In genomic region chrY:19406251-19406650, GRCh38 we compare ENCODE assay signal across 29 cellular contexts.
"Had no signal": no experiment of that assay in that cellular context is flagged by ENCODE, and none has a peak within 500 bp of the region (broad histone marks: within the 10 kb centered on the region; RNA-seq: fewer than 3 reads in every experiment).

No MANE protein-coding gene starts in this region.

- H3K27me3 ChIP-seq: brain microvascular endothelial cell, dorsolateral prefrontal cortex had no signal

- H3K36me3 ChIP-seq: brain microvascular endothelial cell had no signal

- H3K4me1 Mint-ChIP-seq: activated CD4-positive, alpha-beta memory T cell treated with anti-CD3 and anti-CD28 coated beads, Interleukin-2, amount 10 ng/mL, durations not matched to agents 7 days and 5 days; activated CD8-positive, alpha-beta memory T cell treated with anti-CD3 and anti-CD28 coated beads, Interleukin-2, amount 10 ng/mL, durations not matched to agents 7 days and 5 days; activated T-helper 17 cell treated with anti-CD3 and anti-CD28 coated beads, Interleukin-2, amount 50 U/mL, for 72 hours; central memory CD8-positive, alpha-beta T cell; endodermal cell had no signal

- H3K36me3 Mint-ChIP-seq: activated CD8-positive, alpha-beta memory T cell treated with anti-CD3 and anti-CD28 coated beads, Interleukin-2, amount 10 ng/mL, durations not matched to agents 7 days and 5 days; activated naive CD8-positive, alpha-beta T cell; T-cell had no signal

- H3K4me3 ChIP-seq: coronary artery, dorsolateral prefrontal cortex had no signal

- H3K9me3 Mint-ChIP-seq: activated CD4-positive, alpha-beta memory T cell treated with anti-CD3 and anti-CD28 coated beads, Interleukin-2, amount 10 ng/mL, durations not matched to agents 7 days and 5 days; activated CD4-positive, alpha-beta T cell treated with anti-CD3 and anti-CD28 coated beads, Interleukin-2, amount 10 ng/mL, durations not matched to agents 7 days and 5 days; activated T-cell treated with anti-CD3 and anti-CD28 coated beads, Interleukin-2, amount 50 U/mL, for 24 hours; activated T-helper 17 cell treated with anti-CD3 and anti-CD28 coated beads, Interleukin-2, amount 50 U/mL, for 72 hours; central memory CD8-positive, alpha-beta T cell; dendritic cell treated with granulocyte-macrophage colony-stimulating factor and Interleukin-4, amounts not matched to agents 40 ng/mL and 50 ng/mL, for 4 days; endodermal cell; T-cell; T-helper 1 cell treated with Interleukin-12 subunit alpha and Interleukin-12 subunit beta and Interleukin-4 antibody, amounts not matched to agents 30 μg/mL and 1 μg/mL, for 36 hours had no signal

- DNase-seq: activated CD4-positive, alpha-beta memory T cell treated with anti-CD3 and anti-CD28 coated beads, Interleukin-2, amount 10 ng/mL, durations not matched to agents 7 days and 5 days; activated CD4-positive, alpha-beta T cell treated with anti-CD3 and anti-CD28 coated beads for 4 hours; activated CD4-positive, alpha-beta T cell treated with anti-CD3 and anti-CD28 coated beads, Interleukin-2, amount 10 ng/mL, durations not matched to agents 7 days and 5 days; activated CD4-positive, alpha-beta T cell treated with anti-CD3 and anti-CD28 coated beads, Interleukin-2, amount 50 U/mL, for 4 hours; activated CD4-positive, CD25-positive, alpha-beta regulatory T cell; activated CD4-positive, CD25-positive, alpha-beta regulatory T cell treated with anti-CD3 and anti-CD28 coated beads, Interleukin-2, amount 50 U/mL, for 72 hours; activated CD8-positive, alpha-beta memory T cell treated with anti-CD3 and anti-CD28 coated beads, Interleukin-2, amount 10 ng/mL, durations not matched to agents 7 days and 5 days; activated CD8-positive, alpha-beta memory T cell treated with anti-CD3 and anti-CD28 coated beads, Interleukin-2, amount 50 U/mL, for 4 hours; activated effector memory CD4-positive, alpha-beta T cell treated with Interleukin-2 at 50 U/mL for 16 hours; activated gamma-delta T cell treated with Interleukin-2 at 50 U/mL for 16 hours; activated naive CD4-positive, alpha-beta T cell treated with anti-CD3 and anti-CD28 coated beads, Interleukin-2, amount 50 U/mL, for 16 hours; activated naive CD4-positive, alpha-beta T cell treated with Interleukin-2 at 50 U/mL for 16 hours; activated T-cell treated with anti-CD3 and anti-CD28 coated beads, Interleukin-2, amount 50 U/mL, for 24 hours; brain microvascular endothelial cell; dorsolateral prefrontal cortex; effector memory CD4-positive, alpha-beta T cell; endodermal cell; foreskin fibroblast; head of caudate nucleus; SW 1271; T-cell; T1000 had no signal

- H3K27ac ChIP-seq: brain microvascular endothelial cell, coronary artery, dorsolateral prefrontal cortex had no signal

- H3K27me3 Mint-ChIP-seq: activated CD4-positive, alpha-beta memory T cell treated with anti-CD3 and anti-CD28 coated beads, Interleukin-2, amount 10 ng/mL, durations not matched to agents 7 days and 5 days; activated CD4-positive, alpha-beta T cell treated with anti-CD3 and anti-CD28 coated beads, Interleukin-2, amount 10 ng/mL, durations not matched to agents 7 days and 5 days; activated CD8-positive, alpha-beta memory T cell treated with anti-CD3 and anti-CD28 coated beads, Interleukin-2, amount 10 ng/mL, durations not matched to agents 7 days and 5 days; activated naive CD8-positive, alpha-beta T cell; activated T-cell treated with anti-CD3 and anti-CD28 coated beads, Interleukin-2, amount 50 U/mL, for 24 hours; activated T-helper 17 cell treated with anti-CD3 and anti-CD28 coated beads, Interleukin-2, amount 50 U/mL, for 72 hours; central memory CD8-positive, alpha-beta T cell; dendritic cell treated with granulocyte-macrophage colony-stimulating factor and Interleukin-4, amounts not matched to agents 40 ng/mL and 50 ng/mL, for 4 days; T-cell had no signal

- H3K4me3 Mint-ChIP-seq: activated CD4-positive, alpha-beta memory T cell treated with anti-CD3 and anti-CD28 coated beads, Interleukin-2, amount 10 ng/mL, durations not matched to agents 7 days and 5 days; activated CD4-positive, alpha-beta T cell treated with anti-CD3 and anti-CD28 coated beads, Interleukin-2, amount 10 ng/mL, durations not matched to agents 7 days and 5 days; activated CD8-positive, alpha-beta memory T cell treated with anti-CD3 and anti-CD28 coated beads, Interleukin-2, amount 10 ng/mL, durations not matched to agents 7 days and 5 days; activated naive CD8-positive, alpha-beta T cell; activated T-cell treated with anti-CD3 and anti-CD28 coated beads, Interleukin-2, amount 50 U/mL, for 24 hours; activated T-helper 17 cell treated with anti-CD3 and anti-CD28 coated beads, Interleukin-2, amount 50 U/mL, for 72 hours; central memory CD8-positive, alpha-beta T cell; dendritic cell treated with granulocyte-macrophage colony-stimulating factor and Interleukin-4, amounts not matched to agents 40 ng/mL and 50 ng/mL, for 4 days; endodermal cell; T-cell; T-helper 1 cell treated with Interleukin-12 subunit alpha and Interleukin-12 subunit beta and Interleukin-4 antibody, amounts not matched to agents 30 μg/mL and 1 μg/mL, for 36 hours had no signal

- H3K27ac Mint-ChIP-seq: activated CD4-positive, alpha-beta memory T cell treated with anti-CD3 and anti-CD28 coated beads, Interleukin-2, amount 10 ng/mL, durations not matched to agents 7 days and 5 days; activated CD4-positive, alpha-beta T cell treated with anti-CD3 and anti-CD28 coated beads, Interleukin-2, amount 10 ng/mL, durations not matched to agents 7 days and 5 days; activated CD8-positive, alpha-beta memory T cell treated with anti-CD3 and anti-CD28 coated beads, Interleukin-2, amount 10 ng/mL, durations not matched to agents 7 days and 5 days; activated naive CD8-positive, alpha-beta T cell; activated T-cell treated with anti-CD3 and anti-CD28 coated beads, Interleukin-2, amount 50 U/mL, for 24 hours; activated T-helper 17 cell treated with anti-CD3 and anti-CD28 coated beads, Interleukin-2, amount 50 U/mL, for 72 hours; dendritic cell treated with granulocyte-macrophage colony-stimulating factor and Interleukin-4, amounts not matched to agents 40 ng/mL and 50 ng/mL, for 4 days; endodermal cell; T-helper 1 cell treated with Interleukin-12 subunit alpha and Interleukin-12 subunit beta and Interleukin-4 antibody, amounts not matched to agents 30 μg/mL and 1 μg/mL, for 36 hours had no signal

- ATAC-seq: activated CD8-positive, alpha-beta memory T cell treated with anti-CD3 and anti-CD28 coated beads, Interleukin-2, amount 10 ng/mL, durations not matched to agents 7 days and 5 days; activated T-helper 17 cell treated with anti-CD3 and anti-CD28 coated beads, Interleukin-2, amount 50 U/mL, for 72 hours; esophagus mucosa had no signal
